ENCODE assay signal across 1 cellular context in the genomic region with DNA sequence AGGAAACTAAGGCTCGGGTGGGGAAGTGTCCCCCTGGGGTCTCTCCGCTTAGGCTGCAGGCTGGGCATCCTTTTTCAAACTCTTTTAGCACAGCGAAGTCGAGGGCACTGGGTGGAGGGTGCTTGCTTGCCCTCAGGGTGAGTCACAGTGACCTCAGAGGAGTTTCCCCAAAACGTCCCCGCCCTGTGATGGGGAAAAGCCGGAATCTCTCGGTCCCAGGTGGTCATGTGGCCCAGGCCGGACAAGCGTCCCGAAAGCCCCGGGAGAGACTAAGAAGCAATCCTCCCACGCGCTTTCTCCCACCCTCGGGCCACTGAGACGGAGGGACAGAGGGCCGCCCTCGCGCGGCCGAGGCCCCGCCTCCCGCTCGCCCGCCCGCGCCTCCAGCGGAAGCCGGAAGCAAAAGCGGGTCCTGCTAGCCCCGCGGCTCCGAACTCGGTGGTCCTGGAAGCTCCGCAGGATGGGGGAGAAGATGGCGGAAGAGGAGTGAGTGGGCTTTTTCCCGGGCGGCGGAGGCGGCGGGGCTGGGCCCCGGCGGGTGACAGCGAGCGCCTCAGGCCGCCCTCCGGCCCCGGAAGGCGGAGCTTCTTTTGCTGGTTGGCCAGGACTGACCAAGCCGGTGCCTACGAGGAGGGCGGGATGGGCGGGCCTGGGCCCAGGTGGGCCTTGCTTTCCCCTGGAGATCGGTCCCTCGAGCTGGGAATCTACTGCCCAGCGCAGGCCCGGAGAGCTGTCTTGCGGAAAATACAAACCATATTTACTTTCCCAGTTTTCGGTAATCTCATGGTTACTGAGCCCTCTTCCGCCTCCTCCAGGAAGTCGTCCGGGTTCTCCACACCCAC.
TF ChIP-seq lines count a peak whose summit lies in the region.

A gene with protein sequence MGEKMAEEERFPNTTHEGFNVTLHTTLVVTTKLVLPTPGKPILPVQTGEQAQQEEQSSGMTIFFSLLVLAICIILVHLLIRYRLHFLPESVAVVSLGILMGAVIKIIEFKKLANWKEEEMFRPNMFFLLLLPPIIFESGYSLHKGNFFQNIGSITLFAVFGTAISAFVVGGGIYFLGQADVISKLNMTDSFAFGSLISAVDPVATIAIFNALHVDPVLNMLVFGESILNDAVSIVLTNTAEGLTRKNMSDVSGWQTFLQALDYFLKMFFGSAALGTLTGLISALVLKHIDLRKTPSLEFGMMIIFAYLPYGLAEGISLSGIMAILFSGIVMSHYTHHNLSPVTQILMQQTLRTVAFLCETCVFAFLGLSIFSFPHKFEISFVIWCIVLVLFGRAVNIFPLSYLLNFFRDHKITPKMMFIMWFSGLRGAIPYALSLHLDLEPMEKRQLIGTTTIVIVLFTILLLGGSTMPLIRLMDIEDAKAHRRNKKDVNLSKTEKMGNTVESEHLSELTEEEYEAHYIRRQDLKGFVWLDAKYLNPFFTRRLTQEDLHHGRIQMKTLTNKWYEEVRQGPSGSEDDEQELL (plus strand): TSS at position 366 of the 842 bp plus-strand sequence. CDS start 95 bp downstream, at position 461.

TF ChIP-seq in K562, 482 proteins besides CTCF, POLR2A, EP300 and RAD21 (continued from another document and continues in another):
- TF ChIP-seq, protein P1, sequence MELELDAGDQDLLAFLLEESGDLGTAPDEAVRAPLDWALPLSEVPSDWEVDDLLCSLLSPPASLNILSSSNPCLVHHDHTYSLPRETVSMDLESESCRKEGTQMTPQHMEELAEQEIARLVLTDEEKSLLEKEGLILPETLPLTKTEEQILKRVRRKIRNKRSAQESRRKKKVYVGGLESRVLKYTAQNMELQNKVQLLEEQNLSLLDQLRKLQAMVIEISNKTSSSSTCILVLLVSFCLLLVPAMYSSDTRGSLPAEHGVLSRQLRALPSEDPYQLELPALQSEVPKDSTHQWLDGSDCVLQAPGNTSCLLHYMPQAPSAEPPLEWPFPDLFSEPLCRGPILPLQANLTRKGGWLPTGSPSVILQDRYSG (tag; conservative IDR thresholded peaks at IDR 0.05; ENCODE audit: low read depth) = no peak
- TF ChIP-seq CEBPG (CRISPR knock-in tag; IDR thresholded peaks at IDR 0.05) (no peak), CEBPG (tag; conservative IDR thresholded peaks at IDR 0.05 in 1 of 2, IDR thresholded peaks at IDR 0.05 in 1 of 2) (no peak), ZKSCAN1 (IDR thresholded peaks at IDR 0.05; ENCODE audit: low read depth, low read length) (no peak), GABPB1 (CRISPR knock-in tag; IDR thresholded peaks at IDR 0.05) (peak; percentile 94), ZNF699 (CRISPR knock-in tag; IDR thresholded peaks at IDR 0.05; ENCODE audit: insufficient replicate concordance) (no peak), RBBP5 (IDR thresholded peaks at IDR 0.05; ENCODE audit: borderline replicate concordance, insufficient read depth, low read length, poor library complexity, severe bottlenecking) (peak; percentile 75), ZFP1 (CRISPR knock-in tag; IDR thresholded peaks at IDR 0.05) (no peak), RUNX1 (IDR thresholded peaks at IDR 0.05; ENCODE audit: low read depth) (no peak), ZSCAN29 (IDR thresholded peaks at IDR 0.05) (no peak), SUPT5H (IDR thresholded peaks at IDR 0.05) (peak; percentile 58), NR2C1 (IDR thresholded peaks at IDR 0.05) (0 out of 2 replicates have a peak, but pooled peaks have one; percentile 20), NR2C1 (tag; IDR thresholded peaks at IDR 0.05) (no peak; the same call in 1 of the 2 replicates), RHOXF2B (CRISPR knock-in tag; conservative IDR thresholded peaks at IDR 0.05) (0 out of 2 replicates have a peak, but pooled peaks have one; percentile 76), ZNF175 (CRISPR knock-in tag; IDR thresholded peaks at IDR 0.05; ENCODE audit: low read depth) (no peak), KLF16 (IDR thresholded peaks at IDR 0.05) (peak; percentile 44; the same call in 1 of the 2 replicates), ZNF165 (CRISPR knock-in tag; IDR thresholded peaks at IDR 0.05; ENCODE audit: borderline replicate concordance) (no peak), ZNF695 (CRISPR knock-in tag; IDR thresholded peaks at IDR 0.05) (no peak), MAZ (CRISPR knock-in tag; conservative IDR thresholded peaks at IDR 0.05 in 1 of 2, IDR thresholded peaks at IDR 0.05 in 1 of 2) (peak; percentile 97 to 98), SIN3A (IDR thresholded peaks at IDR 0.05; ENCODE audit: borderline replicate concordance in 2 of 2, control insufficient read depth in 1 of 2, low read depth in 2 of 2, low read length in 2 of 2) (peak; percentile 7 to 50; a peak in 1 of 4 replicates), NFATC3 (IDR thresholded peaks at IDR 0.05) (no peak), ZNF436 (CRISPR knock-in tag; IDR thresholded peaks at IDR 0.05) (peak; percentile 87; the same call in 1 of the 2 replicates)
- TF ChIP-seq, protein P2, sequence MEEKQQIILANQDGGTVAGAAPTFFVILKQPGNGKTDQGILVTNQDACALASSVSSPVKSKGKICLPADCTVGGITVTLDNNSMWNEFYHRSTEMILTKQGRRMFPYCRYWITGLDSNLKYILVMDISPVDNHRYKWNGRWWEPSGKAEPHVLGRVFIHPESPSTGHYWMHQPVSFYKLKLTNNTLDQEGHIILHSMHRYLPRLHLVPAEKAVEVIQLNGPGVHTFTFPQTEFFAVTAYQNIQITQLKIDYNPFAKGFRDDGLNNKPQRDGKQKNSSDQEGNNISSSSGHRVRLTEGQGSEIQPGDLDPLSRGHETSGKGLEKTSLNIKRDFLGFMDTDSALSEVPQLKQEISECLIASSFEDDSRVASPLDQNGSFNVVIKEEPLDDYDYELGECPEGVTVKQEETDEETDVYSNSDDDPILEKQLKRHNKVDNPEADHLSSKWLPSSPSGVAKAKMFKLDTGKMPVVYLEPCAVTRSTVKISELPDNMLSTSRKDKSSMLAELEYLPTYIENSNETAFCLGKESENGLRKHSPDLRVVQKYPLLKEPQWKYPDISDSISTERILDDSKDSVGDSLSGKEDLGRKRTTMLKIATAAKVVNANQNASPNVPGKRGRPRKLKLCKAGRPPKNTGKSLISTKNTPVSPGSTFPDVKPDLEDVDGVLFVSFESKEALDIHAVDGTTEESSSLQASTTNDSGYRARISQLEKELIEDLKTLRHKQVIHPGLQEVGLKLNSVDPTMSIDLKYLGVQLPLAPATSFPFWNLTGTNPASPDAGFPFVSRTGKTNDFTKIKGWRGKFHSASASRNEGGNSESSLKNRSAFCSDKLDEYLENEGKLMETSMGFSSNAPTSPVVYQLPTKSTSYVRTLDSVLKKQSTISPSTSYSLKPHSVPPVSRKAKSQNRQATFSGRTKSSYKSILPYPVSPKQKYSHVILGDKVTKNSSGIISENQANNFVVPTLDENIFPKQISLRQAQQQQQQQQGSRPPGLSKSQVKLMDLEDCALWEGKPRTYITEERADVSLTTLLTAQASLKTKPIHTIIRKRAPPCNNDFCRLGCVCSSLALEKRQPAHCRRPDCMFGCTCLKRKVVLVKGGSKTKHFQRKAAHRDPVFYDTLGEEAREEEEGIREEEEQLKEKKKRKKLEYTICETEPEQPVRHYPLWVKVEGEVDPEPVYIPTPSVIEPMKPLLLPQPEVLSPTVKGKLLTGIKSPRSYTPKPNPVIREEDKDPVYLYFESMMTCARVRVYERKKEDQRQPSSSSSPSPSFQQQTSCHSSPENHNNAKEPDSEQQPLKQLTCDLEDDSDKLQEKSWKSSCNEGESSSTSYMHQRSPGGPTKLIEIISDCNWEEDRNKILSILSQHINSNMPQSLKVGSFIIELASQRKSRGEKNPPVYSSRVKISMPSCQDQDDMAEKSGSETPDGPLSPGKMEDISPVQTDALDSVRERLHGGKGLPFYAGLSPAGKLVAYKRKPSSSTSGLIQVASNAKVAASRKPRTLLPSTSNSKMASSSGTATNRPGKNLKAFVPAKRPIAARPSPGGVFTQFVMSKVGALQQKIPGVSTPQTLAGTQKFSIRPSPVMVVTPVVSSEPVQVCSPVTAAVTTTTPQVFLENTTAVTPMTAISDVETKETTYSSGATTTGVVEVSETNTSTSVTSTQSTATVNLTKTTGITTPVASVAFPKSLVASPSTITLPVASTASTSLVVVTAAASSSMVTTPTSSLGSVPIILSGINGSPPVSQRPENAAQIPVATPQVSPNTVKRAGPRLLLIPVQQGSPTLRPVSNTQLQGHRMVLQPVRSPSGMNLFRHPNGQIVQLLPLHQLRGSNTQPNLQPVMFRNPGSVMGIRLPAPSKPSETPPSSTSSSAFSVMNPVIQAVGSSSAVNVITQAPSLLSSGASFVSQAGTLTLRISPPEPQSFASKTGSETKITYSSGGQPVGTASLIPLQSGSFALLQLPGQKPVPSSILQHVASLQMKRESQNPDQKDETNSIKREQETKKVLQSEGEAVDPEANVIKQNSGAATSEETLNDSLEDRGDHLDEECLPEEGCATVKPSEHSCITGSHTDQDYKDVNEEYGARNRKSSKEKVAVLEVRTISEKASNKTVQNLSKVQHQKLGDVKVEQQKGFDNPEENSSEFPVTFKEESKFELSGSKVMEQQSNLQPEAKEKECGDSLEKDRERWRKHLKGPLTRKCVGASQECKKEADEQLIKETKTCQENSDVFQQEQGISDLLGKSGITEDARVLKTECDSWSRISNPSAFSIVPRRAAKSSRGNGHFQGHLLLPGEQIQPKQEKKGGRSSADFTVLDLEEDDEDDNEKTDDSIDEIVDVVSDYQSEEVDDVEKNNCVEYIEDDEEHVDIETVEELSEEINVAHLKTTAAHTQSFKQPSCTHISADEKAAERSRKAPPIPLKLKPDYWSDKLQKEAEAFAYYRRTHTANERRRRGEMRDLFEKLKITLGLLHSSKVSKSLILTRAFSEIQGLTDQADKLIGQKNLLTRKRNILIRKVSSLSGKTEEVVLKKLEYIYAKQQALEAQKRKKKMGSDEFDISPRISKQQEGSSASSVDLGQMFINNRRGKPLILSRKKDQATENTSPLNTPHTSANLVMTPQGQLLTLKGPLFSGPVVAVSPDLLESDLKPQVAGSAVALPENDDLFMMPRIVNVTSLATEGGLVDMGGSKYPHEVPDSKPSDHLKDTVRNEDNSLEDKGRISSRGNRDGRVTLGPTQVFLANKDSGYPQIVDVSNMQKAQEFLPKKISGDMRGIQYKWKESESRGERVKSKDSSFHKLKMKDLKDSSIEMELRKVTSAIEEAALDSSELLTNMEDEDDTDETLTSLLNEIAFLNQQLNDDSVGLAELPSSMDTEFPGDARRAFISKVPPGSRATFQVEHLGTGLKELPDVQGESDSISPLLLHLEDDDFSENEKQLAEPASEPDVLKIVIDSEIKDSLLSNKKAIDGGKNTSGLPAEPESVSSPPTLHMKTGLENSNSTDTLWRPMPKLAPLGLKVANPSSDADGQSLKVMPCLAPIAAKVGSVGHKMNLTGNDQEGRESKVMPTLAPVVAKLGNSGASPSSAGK (IDR thresholded peaks at IDR 0.05) = peak; percentile 43; the same call in 1 of the 2 replicates
- TF ChIP-seq, protein P3, sequence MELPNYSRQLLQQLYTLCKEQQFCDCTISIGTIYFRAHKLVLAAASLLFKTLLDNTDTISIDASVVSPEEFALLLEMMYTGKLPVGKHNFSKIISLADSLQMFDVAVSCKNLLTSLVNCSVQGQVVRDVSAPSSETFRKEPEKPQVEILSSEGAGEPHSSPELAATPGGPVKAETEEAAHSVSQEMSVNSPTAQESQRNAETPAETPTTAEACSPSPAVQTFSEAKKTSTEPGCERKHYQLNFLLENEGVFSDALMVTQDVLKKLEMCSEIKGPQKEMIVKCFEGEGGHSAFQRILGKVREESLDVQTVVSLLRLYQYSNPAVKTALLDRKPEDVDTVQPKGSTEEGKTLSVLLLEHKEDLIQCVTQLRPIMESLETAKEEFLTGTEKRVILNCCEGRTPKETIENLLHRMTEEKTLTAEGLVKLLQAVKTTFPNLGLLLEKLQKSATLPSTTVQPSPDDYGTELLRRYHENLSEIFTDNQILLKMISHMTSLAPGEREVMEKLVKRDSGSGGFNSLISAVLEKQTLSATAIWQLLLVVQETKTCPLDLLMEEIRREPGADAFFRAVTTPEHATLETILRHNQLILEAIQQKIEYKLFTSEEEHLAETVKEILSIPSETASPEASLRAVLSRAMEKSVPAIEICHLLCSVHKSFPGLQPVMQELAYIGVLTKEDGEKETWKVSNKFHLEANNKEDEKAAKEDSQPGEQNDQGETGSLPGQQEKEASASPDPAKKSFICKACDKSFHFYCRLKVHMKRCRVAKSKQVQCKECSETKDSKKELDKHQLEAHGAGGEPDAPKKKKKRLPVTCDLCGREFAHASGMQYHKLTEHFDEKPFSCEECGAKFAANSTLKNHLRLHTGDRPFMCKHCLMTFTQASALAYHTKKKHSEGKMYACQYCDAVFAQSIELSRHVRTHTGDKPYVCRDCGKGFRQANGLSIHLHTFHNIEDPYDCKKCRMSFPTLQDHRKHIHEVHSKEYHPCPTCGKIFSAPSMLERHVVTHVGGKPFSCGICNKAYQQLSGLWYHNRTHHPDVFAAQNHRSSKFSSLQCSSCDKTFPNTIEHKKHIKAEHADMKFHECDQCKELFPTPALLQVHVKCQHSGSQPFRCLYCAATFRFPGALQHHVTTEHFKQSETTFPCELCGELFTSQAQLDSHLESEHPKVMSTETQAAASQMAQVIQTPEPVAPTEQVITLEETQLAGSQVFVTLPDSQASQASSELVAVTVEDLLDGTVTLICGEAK (IDR thresholded peaks at IDR 0.05) = peak; percentile 87
- TF ChIP-seq, protein P3 (CRISPR knock-in tag; IDR thresholded peaks at IDR 0.05) = no peak
- TF ChIP-seq, protein P4, sequence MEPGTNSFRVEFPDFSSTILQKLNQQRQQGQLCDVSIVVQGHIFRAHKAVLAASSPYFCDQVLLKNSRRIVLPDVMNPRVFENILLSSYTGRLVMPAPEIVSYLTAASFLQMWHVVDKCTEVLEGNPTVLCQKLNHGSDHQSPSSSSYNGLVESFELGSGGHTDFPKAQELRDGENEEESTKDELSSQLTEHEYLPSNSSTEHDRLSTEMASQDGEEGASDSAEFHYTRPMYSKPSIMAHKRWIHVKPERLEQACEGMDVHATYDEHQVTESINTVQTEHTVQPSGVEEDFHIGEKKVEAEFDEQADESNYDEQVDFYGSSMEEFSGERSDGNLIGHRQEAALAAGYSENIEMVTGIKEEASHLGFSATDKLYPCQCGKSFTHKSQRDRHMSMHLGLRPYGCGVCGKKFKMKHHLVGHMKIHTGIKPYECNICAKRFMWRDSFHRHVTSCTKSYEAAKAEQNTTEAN (CRISPR knock-in tag; IDR thresholded peaks at IDR 0.05) = no peak
